ENCODE assay signal across 2 cellular contexts in the genomic region with DNA sequence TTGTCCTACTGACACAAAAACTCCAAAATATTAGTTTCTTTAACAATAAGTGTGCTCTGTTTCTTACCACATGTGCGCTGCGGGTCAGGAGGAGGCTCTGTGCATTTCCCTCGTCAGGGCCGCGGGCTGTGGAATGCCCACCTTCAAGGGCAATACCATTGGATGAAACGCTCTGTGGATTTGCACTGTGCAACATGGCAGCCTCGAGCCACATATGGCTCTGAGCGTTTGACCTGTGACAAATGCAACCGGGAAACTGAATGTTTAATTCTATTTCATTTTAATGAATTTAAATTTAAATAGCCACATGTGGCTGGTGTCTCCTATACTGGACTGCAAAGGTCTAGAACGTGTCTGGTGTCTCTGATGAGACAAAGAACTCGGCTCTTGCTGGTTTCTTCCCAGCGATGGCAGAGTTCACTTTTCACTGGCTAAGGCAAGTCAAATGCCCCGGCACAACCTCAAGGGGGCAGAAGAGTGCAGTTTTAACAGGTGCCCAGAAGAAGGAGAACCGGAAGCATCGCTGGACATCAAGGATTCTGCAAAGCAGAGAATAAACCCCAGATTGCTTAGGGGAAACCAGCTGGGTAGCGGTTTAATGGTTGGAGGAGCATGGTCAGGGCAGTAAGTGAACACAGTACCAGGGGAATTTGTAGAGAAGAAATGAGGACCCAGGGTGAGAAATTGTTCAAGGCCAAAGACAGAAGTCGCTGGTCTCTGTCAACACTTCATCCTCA.
TF ChIP-seq lines count a peak whose summit lies in the region.

No MANE protein-coding gene starts in this region.

TF ChIP-seq in IMR-90, 13 proteins besides CTCF, POLR2A, EP300 and RAD21:
- TF ChIP-seq CEBPB (IDR thresholded peaks at IDR 0.05; ENCODE audit: low read depth, low read length) (no peak), SMC3 (IDR thresholded peaks at IDR 0.05; ENCODE audit: low read depth, low read length) (peak; percentile 61), FOS (IDR thresholded peaks at IDR 0.05; ENCODE audit: low read depth, low read length) (no peak)
TF ChIP-seq in IMR-90: peak in this region for 1.

TF ChIP-seq in HepG2, 621 proteins besides CTCF, POLR2A, EP300 and RAD21 (continues in another document):
- TF ChIP-seq ELF4 (CRISPR knock-in tag; IDR thresholded peaks at IDR 0.05; ENCODE audit: borderline replicate concordance) = no peak
- TF ChIP-seq, protein P1, sequence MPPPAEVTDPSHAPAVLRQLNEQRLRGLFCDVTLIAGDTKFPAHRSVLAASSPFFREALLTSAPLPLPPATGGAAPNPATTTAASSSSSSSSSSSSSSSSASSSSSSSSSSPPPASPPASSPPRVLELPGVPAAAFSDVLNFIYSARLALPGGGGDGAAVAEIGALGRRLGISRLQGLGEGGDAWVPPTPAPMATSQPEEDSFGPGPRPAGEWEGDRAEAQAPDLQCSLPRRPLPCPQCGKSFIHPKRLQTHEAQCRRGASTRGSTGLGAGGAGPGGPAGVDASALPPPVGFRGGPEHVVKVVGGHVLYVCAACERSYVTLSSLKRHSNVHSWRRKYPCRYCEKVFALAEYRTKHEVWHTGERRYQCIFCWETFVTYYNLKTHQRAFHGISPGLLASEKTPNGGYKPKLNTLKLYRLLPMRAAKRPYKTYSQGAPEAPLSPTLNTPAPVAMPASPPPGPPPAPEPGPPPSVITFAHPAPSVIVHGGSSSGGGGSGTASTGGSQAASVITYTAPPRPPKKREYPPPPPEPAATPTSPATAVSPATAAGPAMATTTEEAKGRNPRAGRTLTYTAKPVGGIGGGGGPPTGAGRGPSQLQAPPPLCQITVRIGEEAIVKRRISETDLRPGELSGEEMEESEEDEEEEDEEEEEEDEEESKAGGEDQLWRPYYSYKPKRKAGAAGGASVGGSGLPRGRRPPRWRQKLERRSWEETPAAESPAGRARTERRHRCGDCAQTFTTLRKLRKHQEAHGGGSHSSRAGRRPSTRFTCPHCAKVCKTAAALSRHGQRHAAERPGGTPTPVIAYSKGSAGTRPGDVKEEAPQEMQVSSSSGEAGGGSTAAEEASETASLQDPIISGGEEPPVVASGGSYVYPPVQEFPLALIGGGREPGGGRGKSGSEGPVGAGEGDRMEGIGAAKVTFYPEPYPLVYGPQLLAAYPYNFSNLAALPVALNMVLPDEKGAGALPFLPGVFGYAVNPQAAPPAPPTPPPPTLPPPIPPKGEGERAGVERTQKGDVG (CRISPR knock-in tag; IDR thresholded peaks at IDR 0.05; ENCODE audit: borderline replicate concordance) = no peak
- TF ChIP-seq, protein P2, sequence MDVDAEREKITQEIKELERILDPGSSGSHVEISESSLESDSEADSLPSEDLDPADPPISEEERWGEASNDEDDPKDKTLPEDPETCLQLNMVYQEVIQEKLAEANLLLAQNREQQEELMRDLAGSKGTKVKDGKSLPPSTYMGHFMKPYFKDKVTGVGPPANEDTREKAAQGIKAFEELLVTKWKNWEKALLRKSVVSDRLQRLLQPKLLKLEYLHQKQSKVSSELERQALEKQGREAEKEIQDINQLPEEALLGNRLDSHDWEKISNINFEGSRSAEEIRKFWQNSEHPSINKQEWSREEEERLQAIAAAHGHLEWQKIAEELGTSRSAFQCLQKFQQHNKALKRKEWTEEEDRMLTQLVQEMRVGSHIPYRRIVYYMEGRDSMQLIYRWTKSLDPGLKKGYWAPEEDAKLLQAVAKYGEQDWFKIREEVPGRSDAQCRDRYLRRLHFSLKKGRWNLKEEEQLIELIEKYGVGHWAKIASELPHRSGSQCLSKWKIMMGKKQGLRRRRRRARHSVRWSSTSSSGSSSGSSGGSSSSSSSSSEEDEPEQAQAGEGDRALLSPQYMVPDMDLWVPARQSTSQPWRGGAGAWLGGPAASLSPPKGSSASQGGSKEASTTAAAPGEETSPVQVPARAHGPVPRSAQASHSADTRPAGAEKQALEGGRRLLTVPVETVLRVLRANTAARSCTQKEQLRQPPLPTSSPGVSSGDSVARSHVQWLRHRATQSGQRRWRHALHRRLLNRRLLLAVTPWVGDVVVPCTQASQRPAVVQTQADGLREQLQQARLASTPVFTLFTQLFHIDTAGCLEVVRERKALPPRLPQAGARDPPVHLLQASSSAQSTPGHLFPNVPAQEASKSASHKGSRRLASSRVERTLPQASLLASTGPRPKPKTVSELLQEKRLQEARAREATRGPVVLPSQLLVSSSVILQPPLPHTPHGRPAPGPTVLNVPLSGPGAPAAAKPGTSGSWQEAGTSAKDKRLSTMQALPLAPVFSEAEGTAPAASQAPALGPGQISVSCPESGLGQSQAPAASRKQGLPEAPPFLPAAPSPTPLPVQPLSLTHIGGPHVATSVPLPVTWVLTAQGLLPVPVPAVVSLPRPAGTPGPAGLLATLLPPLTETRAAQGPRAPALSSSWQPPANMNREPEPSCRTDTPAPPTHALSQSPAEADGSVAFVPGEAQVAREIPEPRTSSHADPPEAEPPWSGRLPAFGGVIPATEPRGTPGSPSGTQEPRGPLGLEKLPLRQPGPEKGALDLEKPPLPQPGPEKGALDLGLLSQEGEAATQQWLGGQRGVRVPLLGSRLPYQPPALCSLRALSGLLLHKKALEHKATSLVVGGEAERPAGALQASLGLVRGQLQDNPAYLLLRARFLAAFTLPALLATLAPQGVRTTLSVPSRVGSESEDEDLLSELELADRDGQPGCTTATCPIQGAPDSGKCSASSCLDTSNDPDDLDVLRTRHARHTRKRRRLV (CRISPR knock-in tag; IDR thresholded peaks at IDR 0.05) = no peak
- no peak for TF ChIP-seq FOXP1 (IDR thresholded peaks at IDR 0.05)
- no peak for TF ChIP-seq FOXP1 (CRISPR knock-in tag; IDR thresholded peaks at IDR 0.05)
- no peak for TF ChIP-seq ZNF331 (CRISPR knock-in tag; IDR thresholded peaks at IDR 0.05)
- TF ChIP-seq, protein P3, sequence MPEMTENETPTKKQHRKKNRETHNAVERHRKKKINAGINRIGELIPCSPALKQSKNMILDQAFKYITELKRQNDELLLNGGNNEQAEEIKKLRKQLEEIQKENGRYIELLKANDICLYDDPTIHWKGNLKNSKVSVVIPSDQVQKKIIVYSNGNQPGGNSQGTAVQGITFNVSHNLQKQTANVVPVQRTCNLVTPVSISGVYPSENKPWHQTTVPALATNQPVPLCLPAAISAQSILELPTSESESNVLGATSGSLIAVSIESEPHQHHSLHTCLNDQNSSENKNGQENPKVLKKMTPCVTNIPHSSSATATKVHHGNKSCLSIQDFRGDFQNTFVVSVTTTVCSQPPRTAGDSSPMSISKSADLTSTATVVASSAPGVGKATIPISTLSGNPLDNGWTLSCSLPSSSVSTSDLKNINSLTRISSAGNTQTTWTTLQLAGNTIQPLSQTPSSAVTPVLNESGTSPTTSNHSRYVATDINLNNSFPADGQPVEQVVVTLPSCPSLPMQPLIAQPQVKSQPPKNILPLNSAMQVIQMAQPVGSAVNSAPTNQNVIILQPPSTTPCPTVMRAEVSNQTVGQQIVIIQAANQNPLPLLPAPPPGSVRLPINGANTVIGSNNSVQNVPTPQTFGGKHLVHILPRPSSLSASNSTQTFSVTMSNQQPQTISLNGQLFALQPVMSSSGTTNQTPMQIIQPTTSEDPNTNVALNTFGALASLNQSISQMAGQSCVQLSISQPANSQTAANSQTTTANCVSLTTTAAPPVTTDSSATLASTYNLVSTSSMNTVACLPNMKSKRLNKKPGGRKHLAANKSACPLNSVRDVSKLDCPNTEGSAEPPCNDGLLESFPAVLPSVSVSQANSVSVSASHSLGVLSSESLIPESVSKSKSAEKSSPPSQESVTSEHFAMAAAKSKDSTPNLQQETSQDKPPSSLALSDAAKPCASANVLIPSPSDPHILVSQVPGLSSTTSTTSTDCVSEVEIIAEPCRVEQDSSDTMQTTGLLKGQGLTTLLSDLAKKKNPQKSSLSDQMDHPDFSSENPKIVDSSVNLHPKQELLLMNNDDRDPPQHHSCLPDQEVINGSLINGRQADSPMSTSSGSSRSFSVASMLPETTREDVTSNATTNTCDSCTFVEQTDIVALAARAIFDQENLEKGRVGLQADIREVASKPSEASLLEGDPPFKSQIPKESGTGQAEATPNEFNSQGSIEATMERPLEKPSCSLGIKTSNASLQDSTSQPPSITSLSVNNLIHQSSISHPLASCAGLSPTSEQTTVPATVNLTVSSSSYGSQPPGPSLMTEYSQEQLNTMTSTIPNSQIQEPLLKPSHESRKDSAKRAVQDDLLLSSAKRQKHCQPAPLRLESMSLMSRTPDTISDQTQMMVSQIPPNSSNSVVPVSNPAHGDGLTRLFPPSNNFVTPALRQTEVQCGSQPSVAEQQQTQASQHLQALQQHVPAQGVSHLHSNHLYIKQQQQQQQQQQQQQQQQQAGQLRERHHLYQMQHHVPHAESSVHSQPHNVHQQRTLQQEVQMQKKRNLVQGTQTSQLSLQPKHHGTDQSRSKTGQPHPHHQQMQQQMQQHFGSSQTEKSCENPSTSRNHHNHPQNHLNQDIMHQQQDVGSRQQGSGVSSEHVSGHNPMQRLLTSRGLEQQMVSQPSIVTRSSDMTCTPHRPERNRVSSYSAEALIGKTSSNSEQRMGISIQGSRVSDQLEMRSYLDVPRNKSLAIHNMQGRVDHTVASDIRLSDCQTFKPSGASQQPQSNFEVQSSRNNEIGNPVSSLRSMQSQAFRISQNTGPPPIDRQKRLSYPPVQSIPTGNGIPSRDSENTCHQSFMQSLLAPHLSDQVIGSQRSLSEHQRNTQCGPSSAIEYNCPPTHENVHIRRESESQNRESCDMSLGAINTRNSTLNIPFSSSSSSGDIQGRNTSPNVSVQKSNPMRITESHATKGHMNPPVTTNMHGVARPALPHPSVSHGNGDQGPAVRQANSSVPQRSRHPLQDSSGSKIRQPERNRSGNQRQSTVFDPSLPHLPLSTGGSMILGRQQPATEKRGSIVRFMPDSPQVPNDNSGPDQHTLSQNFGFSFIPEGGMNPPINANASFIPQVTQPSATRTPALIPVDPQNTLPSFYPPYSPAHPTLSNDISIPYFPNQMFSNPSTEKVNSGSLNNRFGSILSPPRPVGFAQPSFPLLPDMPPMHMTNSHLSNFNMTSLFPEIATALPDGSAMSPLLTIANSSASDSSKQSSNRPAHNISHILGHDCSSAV (CRISPR knock-in tag; IDR thresholded peaks at IDR 0.05; ENCODE audit: borderline replicate concordance) = no peak
- TF ChIP-seq ELF1 (CRISPR knock-in tag; IDR thresholded peaks at IDR 0.05) = 0 out of 2 replicates have a peak, but pooled peaks have one; percentile 17
- peak; percentile 67 for TF ChIP-seq STAG1 (CRISPR knock-in tag; IDR thresholded peaks at IDR 0.05)
- TF ChIP-seq, protein P4, sequence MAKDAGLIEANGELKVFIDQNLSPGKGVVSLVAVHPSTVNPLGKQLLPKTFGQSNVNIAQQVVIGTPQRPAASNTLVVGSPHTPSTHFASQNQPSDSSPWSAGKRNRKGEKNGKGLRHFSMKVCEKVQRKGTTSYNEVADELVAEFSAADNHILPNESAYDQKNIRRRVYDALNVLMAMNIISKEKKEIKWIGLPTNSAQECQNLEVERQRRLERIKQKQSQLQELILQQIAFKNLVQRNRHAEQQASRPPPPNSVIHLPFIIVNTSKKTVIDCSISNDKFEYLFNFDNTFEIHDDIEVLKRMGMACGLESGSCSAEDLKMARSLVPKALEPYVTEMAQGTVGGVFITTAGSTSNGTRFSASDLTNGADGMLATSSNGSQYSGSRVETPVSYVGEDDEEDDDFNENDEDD (CRISPR knock-in tag; IDR thresholded peaks at IDR 0.05; ENCODE audit: borderline replicate concordance) = no peak
- no peak for TF ChIP-seq ZSCAN9 (CRISPR knock-in tag; IDR thresholded peaks at IDR 0.05; ENCODE audit: borderline replicate concordance)
- peak; percentile 58; the same call in 1 of the 2 replicates for TF ChIP-seq SMC3 (IDR thresholded peaks at IDR 0.05; ENCODE audit: low read length)
- TF ChIP-seq, protein P5, sequence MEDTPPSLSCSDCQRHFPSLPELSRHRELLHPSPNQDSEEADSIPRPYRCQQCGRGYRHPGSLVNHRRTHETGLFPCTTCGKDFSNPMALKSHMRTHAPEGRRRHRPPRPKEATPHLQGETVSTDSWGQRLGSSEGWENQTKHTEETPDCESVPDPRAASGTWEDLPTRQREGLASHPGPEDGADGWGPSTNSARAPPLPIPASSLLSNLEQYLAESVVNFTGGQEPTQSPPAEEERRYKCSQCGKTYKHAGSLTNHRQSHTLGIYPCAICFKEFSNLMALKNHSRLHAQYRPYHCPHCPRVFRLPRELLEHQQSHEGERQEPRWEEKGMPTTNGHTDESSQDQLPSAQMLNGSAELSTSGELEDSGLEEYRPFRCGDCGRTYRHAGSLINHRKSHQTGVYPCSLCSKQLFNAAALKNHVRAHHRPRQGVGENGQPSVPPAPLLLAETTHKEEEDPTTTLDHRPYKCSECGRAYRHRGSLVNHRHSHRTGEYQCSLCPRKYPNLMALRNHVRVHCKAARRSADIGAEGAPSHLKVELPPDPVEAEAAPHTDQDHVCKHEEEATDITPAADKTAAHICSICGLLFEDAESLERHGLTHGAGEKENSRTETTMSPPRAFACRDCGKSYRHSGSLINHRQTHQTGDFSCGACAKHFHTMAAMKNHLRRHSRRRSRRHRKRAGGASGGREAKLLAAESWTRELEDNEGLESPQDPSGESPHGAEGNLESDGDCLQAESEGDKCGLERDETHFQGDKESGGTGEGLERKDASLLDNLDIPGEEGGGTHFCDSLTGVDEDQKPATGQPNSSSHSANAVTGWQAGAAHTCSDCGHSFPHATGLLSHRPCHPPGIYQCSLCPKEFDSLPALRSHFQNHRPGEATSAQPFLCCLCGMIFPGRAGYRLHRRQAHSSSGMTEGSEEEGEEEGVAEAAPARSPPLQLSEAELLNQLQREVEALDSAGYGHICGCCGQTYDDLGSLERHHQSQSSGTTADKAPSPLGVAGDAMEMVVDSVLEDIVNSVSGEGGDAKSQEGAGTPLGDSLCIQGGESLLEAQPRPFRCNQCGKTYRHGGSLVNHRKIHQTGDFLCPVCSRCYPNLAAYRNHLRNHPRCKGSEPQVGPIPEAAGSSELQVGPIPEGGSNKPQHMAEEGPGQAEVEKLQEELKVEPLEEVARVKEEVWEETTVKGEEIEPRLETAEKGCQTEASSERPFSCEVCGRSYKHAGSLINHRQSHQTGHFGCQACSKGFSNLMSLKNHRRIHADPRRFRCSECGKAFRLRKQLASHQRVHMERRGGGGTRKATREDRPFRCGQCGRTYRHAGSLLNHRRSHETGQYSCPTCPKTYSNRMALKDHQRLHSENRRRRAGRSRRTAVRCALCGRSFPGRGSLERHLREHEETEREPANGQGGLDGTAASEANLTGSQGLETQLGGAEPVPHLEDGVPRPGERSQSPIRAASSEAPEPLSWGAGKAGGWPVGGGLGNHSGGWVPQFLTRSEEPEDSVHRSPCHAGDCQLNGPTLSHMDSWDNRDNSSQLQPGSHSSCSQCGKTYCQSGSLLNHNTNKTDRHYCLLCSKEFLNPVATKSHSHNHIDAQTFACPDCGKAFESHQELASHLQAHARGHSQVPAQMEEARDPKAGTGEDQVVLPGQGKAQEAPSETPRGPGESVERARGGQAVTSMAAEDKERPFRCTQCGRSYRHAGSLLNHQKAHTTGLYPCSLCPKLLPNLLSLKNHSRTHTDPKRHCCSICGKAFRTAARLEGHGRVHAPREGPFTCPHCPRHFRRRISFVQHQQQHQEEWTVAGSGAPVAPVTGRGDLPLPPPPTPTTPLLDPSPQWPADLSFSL (CRISPR knock-in tag; IDR thresholded peaks at IDR 0.05) = no peak
- TF ChIP-seq SSRP1 (CRISPR knock-in tag; IDR thresholded peaks at IDR 0.05) = no peak
